Comparison of ENCODE assay signal across 17 cellular contexts in genomic region chr4:177512646-177513045, GRCh38.
DNase-seq lines count a peak whose midpoint lies in the region; TF ChIP-seq lines count a peak whose summit lies in the region.
"Had no signal": no experiment of that assay in that cellular context is flagged by ENCODE, and none has a peak within 500 bp of the region (broad histone marks: within the 10 kb centered on the region; RNA-seq: fewer than 3 reads in every experiment).

No MANE protein-coding gene starts in this region.

- H3K4me1 ChIP-seq in mammary epithelial cell (ENCODE audit: insufficient read depth, low read length) (peaks cover 13% of the 10 kb centered on the region), breast epithelium (no peaks in the 10 kb centered on the region), esophagus squamous epithelium (peaks cover 0 to 30% (median 5%) of the 10 kb centered on the region in 3 donors)
- H3K4me1 ChIP-seq: HAP-1 had no signal

- no peak for TF ChIP-seq CTCF in mammary epithelial cell (conservative IDR thresholded peaks at IDR 0.05 in 1 of 2, IDR thresholded peaks at IDR 0.05 in 1 of 2; ENCODE audit: extremely low read depth in 1 of 2, insufficient read depth in 1 of 2, low read depth in 1 of 2, low read length in 2 of 2)
- no peak for TF ChIP-seq CTCF in breast epithelium (IDR thresholded peaks at IDR 0.05)
- TF ChIP-seq CTCF in epithelial cell of esophagus (IDR thresholded peaks at IDR 0.05; ENCODE audit: insufficient read depth, low read depth, low read length, missing control alignments), result no peak
- no peak for TF ChIP-seq CTCF in esophagus squamous epithelium (IDR thresholded peaks at IDR 0.05)
- no peak for TF ChIP-seq CTCF in type B pancreatic cell (conservative IDR thresholded peaks at IDR 0.05)

- CTCF ChIA-PET in mammary epithelial cell (lab: Charles Lee; ENCODE audit: low non-redundant PET), result interaction anchor here (0.7 kb wide), 1 partner anchor 50 kb away, joined by 6 read pairs; no protein-coding TSS in a partner anchor

- no peaks in the 10 kb centered on the region for H4K20me1 ChIP-seq in mammary epithelial cell (ENCODE audit: insufficient read depth, low read length)

- H3K4me3 ChIP-seq in mammary epithelial cell (replicated peaks in 1 of 3; ENCODE audit: insufficient read depth in 1 of 3, low read depth in 2 of 3, low read length in 3 of 3) (no peak overlapping the region), breast epithelium (no peak overlapping the region), epithelial cell of esophagus (ENCODE audit: low read length) (no peak overlapping the region), esophagus squamous epithelium (no peak overlapping the region)
- H3K4me3 ChIP-seq: HAP-1 had no signal

- no peak overlapping the region for H2AFZ ChIP-seq in mammary epithelial cell (ENCODE audit: low read depth, low read length)

- peaks cover 5% of the 10 kb centered on the region for H3K9me3 Mint-ChIP-seq in type B pancreatic cell
- H3K9me3 Mint-ChIP-seq: CD8-positive, alpha-beta T cell; HFFc6 had no signal

- H3K9ac ChIP-seq in mammary epithelial cell (ENCODE audit: insufficient read depth, low read length), result no peak overlapping the region

- H3K4me2 ChIP-seq in mammary epithelial cell (ENCODE audit: insufficient read depth, low read depth, low read length), result peak overlapping the region; percentile 25

- BruUV-seq in mammary epithelial cell (replicated peaks; lab: Mats Ljungman, UMichigan), result no TSS peak

- peaks cover 3% of the 10 kb centered on the region for H3K27me3 Mint-ChIP-seq in type B pancreatic cell

- no peak for DNase-seq in mammary epithelial cell
- no peak for DNase-seq in breast epithelium (ENCODE audit: low spot score in 2 of 2)
- DNase-seq in epithelial cell of esophagus (ENCODE audit: low read depth), result peak; percentile 66
- DNase-seq in esophagus squamous epithelium (lab: John Stamatoyannopoulos, UW), result no peak
- no peak for DNase-seq in type B pancreatic cell (ENCODE audit: extremely low spot score, unreplicated experiment)
- DNase-seq in T-helper 1 cell, result no peak
- no peak for DNase-seq in hippocampal formation (lab: John Stamatoyannopoulos, UW)
- DNase-seq in 8988T, result no peak
- DNase-seq: C1 segment of cervical spinal cord; Caco-2; CD4-positive, CD25-positive, alpha-beta regulatory T cell; CD8-positive, alpha-beta T cell; DMS153; DND-41; GOT3; HFFc6 had no signal

- H3K27ac ChIP-seq in mammary epithelial cell (ENCODE audit: insufficient read depth, low read depth, low read length) (no peak overlapping the region), breast epithelium (no peak overlapping the region), esophagus squamous epithelium (peak overlapping the region; percentile 21 to 82 (median 74))

- in situ Hi-C loops in mammary epithelial cell (cut with MboI; ENCODE audit: low sequenced_read_pairs in 2 of 2), result no loop called here

- H3K4me3 Mint-ChIP-seq in type B pancreatic cell, result no peak overlapping the region
- H3K4me3 Mint-ChIP-seq: CD4-positive, CD25-positive, alpha-beta regulatory T cell; CD8-positive, alpha-beta T cell; HFFc6 had no signal

- H3K27me3 ChIP-seq in mammary epithelial cell (ENCODE audit: insufficient read depth, low read length) (no peaks in the 10 kb centered on the region), breast epithelium (no peaks in the 10 kb centered on the region), esophagus squamous epithelium (no peaks in the 10 kb centered on the region)

- peaks cover 5% of the 10 kb centered on the region for H3K36me3 Mint-ChIP-seq in type B pancreatic cell
- H3K36me3 Mint-ChIP-seq: CD4-positive, CD25-positive, alpha-beta regulatory T cell; CD8-positive, alpha-beta T cell had no signal

- H3K9me3 ChIP-seq in mammary epithelial cell (replicated peaks; ENCODE audit: insufficient read depth, low read length) (no peaks in the 10 kb centered on the region), breast epithelium (no peaks in the 10 kb centered on the region), esophagus squamous epithelium (peaks cover 0 to 3% (median 0%) of the 10 kb centered on the region in 3 donors)
- H3K9me3 ChIP-seq: Caco-2, HAP-1 had no signal

- no peaks in the 10 kb centered on the region for H3K79me2 ChIP-seq in mammary epithelial cell (ENCODE audit: insufficient read depth, low read length)

- H3K4me1 Mint-ChIP-seq in type B pancreatic cell (ENCODE audit: unreplicated experiment), result peaks cover 5% of the 10 kb centered on the region

- H3K27ac Mint-ChIP-seq in type B pancreatic cell, result peak overlapping the region; percentile 92
- H3K27ac Mint-ChIP-seq: CD4-positive, CD25-positive, alpha-beta regulatory T cell; CD8-positive, alpha-beta T cell; HFFc6 had no signal

- dilution Hi-C loops in mammary epithelial cell (cut with HindIII; ENCODE audit: low sequenced_read_pairs), result no loop called here

- intact Hi-C loops in mammary epithelial cell (cut with micrococcal nuclease), result no loop called here
- intact Hi-C loops in breast epithelium (cut with DNase I; ENCODE audit: low total_unique reads), result no loop called here
- intact Hi-C loops in esophagus squamous epithelium (cut with DNase I), result no loop called here

- TF ChIP-seq POLR2A in breast epithelium (IDR thresholded peaks at IDR 0.05) (no peak), esophagus squamous epithelium (IDR thresholded peaks at IDR 0.05) (no peak)

- no peaks in the 10 kb centered on the region for H3K36me3 ChIP-seq in mammary epithelial cell (ENCODE audit: insufficient read depth, low read length)
- no peaks in the 10 kb centered on the region for H3K36me3 ChIP-seq in breast epithelium
- H3K36me3 ChIP-seq in esophagus squamous epithelium, result no peaks in the 10 kb centered on the region
- H3K36me3 ChIP-seq: HAP-1 had no signal

Comparison
In these comparisons a context has a peak if more than half of its experiments do, and no peak if none do; other contexts are left out.
1. H3K27ac ChIP-seq: peak in esophagus squamous epithelium (4 of 4); none in mammary epithelial cell (single experiment) and breast epithelium (0 of 2).